Comparison of ENCODE assay signal across 16 cellular contexts in genomic region chr12:119772431-119772830, GRCh38.
DNase-seq lines count a peak whose midpoint lies in the region; ATAC-seq and TF ChIP-seq lines count a peak whose summit lies in the region.
"Had no signal": no experiment of that assay in that cellular context is flagged by ENCODE, and none has a peak within 500 bp of the region (broad histone marks: within the 10 kb centered on the region; RNA-seq: fewer than 3 reads in every experiment).

No MANE protein-coding gene starts in this region.

- H3K4me1 Mint-ChIP-seq in HFFc6 (ENCODE audit: low read depth), result peaks cover 34% of the 10 kb centered on the region
- no peaks in the 10 kb centered on the region for H3K4me1 Mint-ChIP-seq in natural killer cell treated with Interleukin-12 subunit alpha and Interleukin-12 subunit beta and Interleukin-15 and Interleukin-18, amount 100 ng/mL, for 72 hours (ENCODE audit: low read depth in 2 of 2)

- no peaks in the 10 kb centered on the region; the same call in 1 of the 2 replicates for H3K27me3 Mint-ChIP-seq in HFFc6 (ENCODE audit: insufficient read depth)
- no peaks in the 10 kb centered on the region for H3K27me3 Mint-ChIP-seq in natural killer cell treated with Interleukin-12 subunit alpha and Interleukin-12 subunit beta and Interleukin-15 and Interleukin-18, amount 100 ng/mL, for 72 hours

- no peaks in the 10 kb centered on the region for H3K36me3 ChIP-seq in adipocyte (ENCODE audit: control insufficient read depth, insufficient read depth, low read length, severe bottlenecking)

- H3K9me3 Mint-ChIP-seq in HFFc6, result no peaks in the 10 kb centered on the region
- no peaks in the 10 kb centered on the region for H3K9me3 Mint-ChIP-seq in natural killer cell treated with Interleukin-12 subunit alpha and Interleukin-12 subunit beta and Interleukin-15 and Interleukin-18, amount 100 ng/mL, for 72 hours

- no peak overlapping the region for H3K4me3 ChIP-seq in adipocyte (ENCODE audit: low read length)
- H3K4me3 ChIP-seq: HAP-1 had no signal

- DNase-seq in HFFc6, result peak; percentile 55
- DNase-seq in adipocyte (ENCODE audit: low read depth), result peak; percentile 31
- peak; percentile 42 for DNase-seq in fibroblast of peridontal ligament (ENCODE audit: extremely low read depth)
- no peak for DNase-seq in natural killer cell treated with Interleukin-12 subunit alpha and Interleukin-12 subunit beta and Interleukin-15 and Interleukin-18, amount 100 ng/mL, for 72 hours (ENCODE audit: low spot score)
- no peak for DNase-seq in AML-193 (lab: John Stamatoyannopoulos, UW)
- DNase-seq in activated CD4-positive, alpha-beta T cell treated with anti-CD3 and anti-CD28 coated beads, Interleukin-2, amount 50 U/mL, for 4 hours, result no peak
- DNase-seq: DMS79 treated with DMSO at 0.1 percent for 48 hours, GF-D8, NCI-H1105 treated with DMSO at 0.1 percent for 48 hours, NCI-H1694, NCI-H510A treated with DMSO at 0.1 percent for 48 hours, NCI-H82, SIG-M5 had no signal

- no peak overlapping the region for H3K4me3 Mint-ChIP-seq in HFFc6
- H3K4me3 Mint-ChIP-seq in natural killer cell treated with Interleukin-12 subunit alpha and Interleukin-12 subunit beta and Interleukin-15 and Interleukin-18, amount 100 ng/mL, for 72 hours, result no peak overlapping the region

- no peaks in the 10 kb centered on the region for H3K27me3 ChIP-seq in adipocyte (replicated peaks; ENCODE audit: control insufficient read depth, insufficient read depth, low read length)

- no peaks in the 10 kb centered on the region for H3K4me1 ChIP-seq in adipocyte (ENCODE audit: control insufficient read depth, insufficient read depth, low read length)
- H3K4me1 ChIP-seq: HAP-1 had no signal

- no peak overlapping the region for H3K9ac ChIP-seq in adipocyte (ENCODE audit: low read length)

- peaks cover 34% of the 10 kb centered on the region for H3K36me3 Mint-ChIP-seq in HFFc6 (ENCODE audit: low read depth)
- H3K36me3 Mint-ChIP-seq in natural killer cell treated with Interleukin-12 subunit alpha and Interleukin-12 subunit beta and Interleukin-15 and Interleukin-18, amount 100 ng/mL, for 72 hours, result peaks cover 12% of the 10 kb centered on the region

- H3K9me3 ChIP-seq in adipocyte (ENCODE audit: control insufficient read depth, low read length), result no peaks in the 10 kb centered on the region
- H3K9me3 ChIP-seq: HAP-1 had no signal

- no peak overlapping the region for H3K27ac Mint-ChIP-seq in HFFc6
- no peak overlapping the region for H3K27ac Mint-ChIP-seq in natural killer cell treated with Interleukin-12 subunit alpha and Interleukin-12 subunit beta and Interleukin-15 and Interleukin-18, amount 100 ng/mL, for 72 hours

- no peak for TF ChIP-seq CTCF in HFFc6 (IDR thresholded peaks at IDR 0.05)

- no peak for ATAC-seq in natural killer cell treated with Interleukin-12 subunit alpha and Interleukin-12 subunit beta and Interleukin-15 and Interleukin-18, amount 100 ng/mL, for 72 hours
- no peak for ATAC-seq in GM19467 (IDR thresholded peaks at IDR 0.05; ENCODE audit: unreplicated experiment)
- ATAC-seq: SK-N-SH treated with all-trans-retinoic acid at 6 μM for 48 hours had no signal

Comparison
In these comparisons a context has a peak if more than half of its experiments do, and no peak if none do; other contexts are left out.
1. DNase-seq: peak in HFFc6 (single experiment), adipocyte (single experiment) and fibroblast of peridontal ligament (single experiment); none in natural killer cell treated with Interleukin-12 subunit alpha and Interleukin-12 subunit beta and Interleukin-15 and Interleukin-18, amount 100 ng/mL, for 72 hours (single experiment), AML-193 (0 of 2) and activated CD4-positive, alpha-beta T cell treated with anti-CD3 and anti-CD28 coated beads, Interleukin-2, amount 50 U/mL, for 4 hours (0 of 2).